1 cellular context compared by ENCODE assay signal in the genomic region with DNA sequence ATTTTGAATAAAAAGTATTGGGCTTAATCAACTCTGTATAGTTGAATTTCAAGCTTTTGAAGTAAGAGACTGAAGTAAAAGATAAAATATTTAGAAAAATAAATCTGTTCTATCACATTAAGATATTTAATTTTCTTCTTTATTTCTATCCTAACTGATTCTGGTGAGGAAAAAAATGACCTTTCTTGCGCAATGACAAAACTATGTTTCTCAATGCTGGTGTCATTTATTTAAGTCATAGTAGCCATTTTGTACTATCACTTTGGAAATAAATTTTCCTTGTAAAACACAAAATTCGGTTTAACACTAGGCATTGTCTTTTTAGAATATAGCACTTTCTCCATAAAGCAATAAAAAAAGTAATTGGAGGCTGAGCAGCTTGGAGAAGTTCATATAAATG.
TF ChIP-seq lines count a peak whose summit lies in the region.

No MANE protein-coding gene starts in this region.

TF ChIP-seq in H1, 55 proteins besides CTCF, POLR2A, EP300 and RAD21:
- TF ChIP-seq SIRT6 (IDR thresholded peaks at IDR 0.05; ENCODE audit: low read length) (no peak), CEBPB (IDR thresholded peaks at IDR 0.05; ENCODE audit: low read depth, low read length) (peak; percentile 82)
